1 cellular context compared by ENCODE assay signal in genomic region chr12:7439579-7440505, GRCh38.
TF ChIP-seq lines count a peak whose summit lies in the region.

No MANE protein-coding gene starts in this region.

TF ChIP-seq in K562, 482 proteins besides CTCF, POLR2A, EP300 and RAD21 (continued from another document):
- TF ChIP-seq CLOCK (CRISPR knock-in tag; IDR thresholded peaks at IDR 0.05; ENCODE audit: borderline replicate concordance) (no peak), ID3 (CRISPR knock-in tag; IDR thresholded peaks at IDR 0.05) (no peak), ID3 (tag; IDR thresholded peaks at IDR 0.05) (no peak), ZBTB8A (IDR thresholded peaks at IDR 0.05; ENCODE audit: partially characterized antibody) (no peak), ZNF717 (CRISPR knock-in tag; IDR thresholded peaks at IDR 0.05) (no peak), HNRNPLL (IDR thresholded peaks at IDR 0.05; ENCODE audit: low read depth, low read length, poor library complexity, severe bottlenecking) (peak; percentile 95), ZNF23 (CRISPR knock-in tag; IDR thresholded peaks at IDR 0.05) (no peak), EP400 (IDR thresholded peaks at IDR 0.05) (peak; percentile 69), HSF4 (CRISPR knock-in tag; IDR thresholded peaks at IDR 0.05; ENCODE audit: borderline replicate concordance) (no peak), RBM14 (IDR thresholded peaks at IDR 0.05; ENCODE audit: borderline replicate concordance, insufficient read depth, low read depth, low read length) (no peak), ZHX1 (conservative IDR thresholded peaks at IDR 0.05; ENCODE audit: low read length) (no peak), RNF2 (IDR thresholded peaks at IDR 0.05) (no peak), CREB5 (CRISPR knock-in tag; IDR thresholded peaks at IDR 0.05) (no peak), ZBTB7A (IDR thresholded peaks at IDR 0.05; ENCODE audit: borderline replicate concordance, control insufficient read depth, low read depth, low read length) (no peak), GATAD2A (IDR thresholded peaks at IDR 0.05) (no peak), NRF1 (conservative IDR thresholded peaks at IDR 0.05 in 1 of 2, IDR thresholded peaks at IDR 0.05 in 1 of 2) (peak in 1 of 2 experiments; percentile 83), PTRF (tag; IDR thresholded peaks at IDR 0.05) (no peak), BRCA1 (IDR thresholded peaks at IDR 0.05) (no peak), BRCA1 (CRISPR knock-in tag; IDR thresholded peaks at IDR 0.05) (no peak), NFRKB (IDR thresholded peaks at IDR 0.05; ENCODE audit: low read depth) (no peak), ZNF12 (CRISPR knock-in tag; IDR thresholded peaks at IDR 0.05) (no peak), RBM22 (IDR thresholded peaks at IDR 0.05; ENCODE audit: low read depth, low read length, poor library complexity, severe bottlenecking) (no peak), GTF2F1 (IDR thresholded peaks at IDR 0.05; ENCODE audit: low read depth, low read length) (no peak), POLR2AphosphoS5 (IDR thresholded peaks at IDR 0.05; ENCODE audit: control insufficient read depth, insufficient read depth, low read depth, low read length) (no peak), SP1 (CRISPR knock-in tag; IDR thresholded peaks at IDR 0.05) (peak; percentile 56; the same call in 1 of the 2 replicates), STAT5B (CRISPR knock-in tag; IDR thresholded peaks at IDR 0.05) (no peak), ZNF668 (CRISPR knock-in tag; IDR thresholded peaks at IDR 0.05) (no peak), GABPB2 (CRISPR knock-in tag; conservative IDR thresholded peaks at IDR 0.05) (no peak)
TF ChIP-seq in K562: peak in this region for 72.
